Comparison of ENCODE assay signal across 1 cellular context in genomic region chrX:43469391-43470054, GRCh38.
A peak's percentile ranks its signal among the peaks of the same experiment; 100 is the strongest.
TF ChIP-seq lines count a peak whose summit lies in the region.

No MANE protein-coding gene starts in this region.

TF ChIP-seq in GM12878, 131 proteins besides CTCF, POLR2A, EP300 and RAD21:
- peak; percentile 90 for TF ChIP-seq ZBTB40 (IDR thresholded peaks at IDR 0.05; ENCODE audit: borderline replicate concordance)
- TF ChIP-seq MTA2 (IDR thresholded peaks at IDR 0.05; ENCODE audit: low read depth): no peak
- no peak for TF ChIP-seq ZNF207 (IDR thresholded peaks at IDR 0.05; ENCODE audit: borderline replicate concordance)
- TF ChIP-seq IKZF1 (conservative IDR thresholded peaks at IDR 0.05): no peak
